1 cellular context compared by ENCODE assay signal in genomic region chr2:191013876-191014652, GRCh38.
TF ChIP-seq lines count a peak whose summit lies in the region.

STAT1 (minus strand) TSS chr2:191014171; CDS start chr2:191010003, 4,168 bp downstream.

TF ChIP-seq in HepG2, 621 proteins besides CTCF, POLR2A, EP300 and RAD21 (continued from another document and continues in another):
- TF ChIP-seq, protein P1, sequence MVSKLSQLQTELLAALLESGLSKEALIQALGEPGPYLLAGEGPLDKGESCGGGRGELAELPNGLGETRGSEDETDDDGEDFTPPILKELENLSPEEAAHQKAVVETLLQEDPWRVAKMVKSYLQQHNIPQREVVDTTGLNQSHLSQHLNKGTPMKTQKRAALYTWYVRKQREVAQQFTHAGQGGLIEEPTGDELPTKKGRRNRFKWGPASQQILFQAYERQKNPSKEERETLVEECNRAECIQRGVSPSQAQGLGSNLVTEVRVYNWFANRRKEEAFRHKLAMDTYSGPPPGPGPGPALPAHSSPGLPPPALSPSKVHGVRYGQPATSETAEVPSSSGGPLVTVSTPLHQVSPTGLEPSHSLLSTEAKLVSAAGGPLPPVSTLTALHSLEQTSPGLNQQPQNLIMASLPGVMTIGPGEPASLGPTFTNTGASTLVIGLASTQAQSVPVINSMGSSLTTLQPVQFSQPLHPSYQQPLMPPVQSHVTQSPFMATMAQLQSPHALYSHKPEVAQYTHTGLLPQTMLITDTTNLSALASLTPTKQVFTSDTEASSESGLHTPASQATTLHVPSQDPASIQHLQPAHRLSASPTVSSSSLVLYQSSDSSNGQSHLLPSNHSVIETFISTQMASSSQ (IDR thresholded peaks at IDR 0.05; ENCODE audit: low read depth) = no peak
- TF ChIP-seq, protein P1 (CRISPR knock-in tag; IDR thresholded peaks at IDR 0.05; ENCODE audit: borderline replicate concordance) = peak; percentile 86; the same call in 1 of the 2 replicates
- TF ChIP-seq FOXA1 (IDR thresholded peaks at IDR 0.05) = no peak
- TF ChIP-seq FOXA1 (CRISPR knock-in tag; IDR thresholded peaks at IDR 0.05) = peak; percentile 90
- TF ChIP-seq STAT5B (CRISPR knock-in tag; IDR thresholded peaks at IDR 0.05) = no peak
- no peak for TF ChIP-seq E2F2 (CRISPR knock-in tag; IDR thresholded peaks at IDR 0.05; ENCODE audit: borderline replicate concordance)
- TF ChIP-seq MAFK (conservative IDR thresholded peaks at IDR 0.05 in 1 of 2, IDR thresholded peaks at IDR 0.05 in 1 of 2; ENCODE audit: low read length in 2 of 2) = no peak
- TF ChIP-seq KLF12 (CRISPR knock-in tag; IDR thresholded peaks at IDR 0.05; ENCODE audit: borderline replicate concordance) = peak; percentile 55; the same call in 1 of the 2 replicates
- TF ChIP-seq NR2F2 (IDR thresholded peaks at IDR 0.05; ENCODE audit: borderline replicate concordance, low read depth) = peak; percentile 10; the same call in 1 of the 2 replicates
- no peak for TF ChIP-seq MBNL3 (CRISPR knock-in tag; conservative IDR thresholded peaks at IDR 0.05)
- no peak for TF ChIP-seq ZNF879 (CRISPR knock-in tag; IDR thresholded peaks at IDR 0.05)
- no peak for TF ChIP-seq SOX6 (IDR thresholded peaks at IDR 0.05)
- TF ChIP-seq SOX6 (CRISPR knock-in tag; IDR thresholded peaks at IDR 0.05) = peak; percentile 90
- peak; percentile 76; the same call in 1 of the 2 replicates for TF ChIP-seq ZNF552 (CRISPR knock-in tag; IDR thresholded peaks at IDR 0.05; ENCODE audit: borderline replicate concordance)
- TF ChIP-seq GTF2F1 (IDR thresholded peaks at IDR 0.05; ENCODE audit: low read length) = peak; percentile 54; the same call in 1 of the 2 replicates
- peak; percentile 93 for TF ChIP-seq KDM5A (IDR thresholded peaks at IDR 0.05; ENCODE audit: borderline replicate concordance, low read length)
- peak; percentile 59; the same call in 1 of the 2 replicates for TF ChIP-seq ZNF460 (CRISPR knock-in tag; IDR thresholded peaks at IDR 0.05; ENCODE audit: borderline replicate concordance)
- no peak for TF ChIP-seq ZNF24 (IDR thresholded peaks at IDR 0.05)
- peak in 1 of 2 experiments; percentile 89; a peak in 2 of 4 replicates for TF ChIP-seq ATF4 (CRISPR knock-in tag; IDR thresholded peaks at IDR 0.05)
- TF ChIP-seq, protein P2, sequence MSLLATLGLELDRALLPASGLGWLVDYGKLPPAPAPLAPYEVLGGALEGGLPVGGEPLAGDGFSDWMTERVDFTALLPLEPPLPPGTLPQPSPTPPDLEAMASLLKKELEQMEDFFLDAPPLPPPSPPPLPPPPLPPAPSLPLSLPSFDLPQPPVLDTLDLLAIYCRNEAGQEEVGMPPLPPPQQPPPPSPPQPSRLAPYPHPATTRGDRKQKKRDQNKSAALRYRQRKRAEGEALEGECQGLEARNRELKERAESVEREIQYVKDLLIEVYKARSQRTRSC (CRISPR knock-in tag; IDR thresholded peaks at IDR 0.05; ENCODE audit: low read depth) = no peak
- TF ChIP-seq TBX3 (IDR thresholded peaks at IDR 0.05; ENCODE audit: borderline replicate concordance) = peak; percentile 11; the same call in 1 of the 2 replicates
- TF ChIP-seq, protein P3, sequence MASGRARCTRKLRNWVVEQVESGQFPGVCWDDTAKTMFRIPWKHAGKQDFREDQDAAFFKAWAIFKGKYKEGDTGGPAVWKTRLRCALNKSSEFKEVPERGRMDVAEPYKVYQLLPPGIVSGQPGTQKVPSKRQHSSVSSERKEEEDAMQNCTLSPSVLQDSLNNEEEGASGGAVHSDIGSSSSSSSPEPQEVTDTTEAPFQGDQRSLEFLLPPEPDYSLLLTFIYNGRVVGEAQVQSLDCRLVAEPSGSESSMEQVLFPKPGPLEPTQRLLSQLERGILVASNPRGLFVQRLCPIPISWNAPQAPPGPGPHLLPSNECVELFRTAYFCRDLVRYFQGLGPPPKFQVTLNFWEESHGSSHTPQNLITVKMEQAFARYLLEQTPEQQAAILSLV (CRISPR knock-in tag; IDR thresholded peaks at IDR 0.05; ENCODE audit: borderline replicate concordance) = peak; percentile 98
- TF ChIP-seq TEF (CRISPR knock-in tag; IDR thresholded peaks at IDR 0.05) = no peak
- no peak for TF ChIP-seq ZNF484 (CRISPR knock-in tag; IDR thresholded peaks at IDR 0.05; ENCODE audit: borderline replicate concordance, low read depth)
- TF ChIP-seq ZBTB38 (CRISPR knock-in tag; IDR thresholded peaks at IDR 0.05) = peak; percentile 58
- TF ChIP-seq JDP2 (CRISPR knock-in tag; IDR thresholded peaks at IDR 0.05; ENCODE audit: borderline replicate concordance) = peak; percentile 84; the same call in 1 of the 2 replicates
- peak; percentile 92; the same call in 1 of the 2 replicates for TF ChIP-seq PAWR (CRISPR knock-in tag; IDR thresholded peaks at IDR 0.05; ENCODE audit: borderline replicate concordance)
- TF ChIP-seq MTA3 (CRISPR knock-in tag; IDR thresholded peaks at IDR 0.05) = no peak
- TF ChIP-seq KLF9 (CRISPR knock-in tag; IDR thresholded peaks at IDR 0.05; ENCODE audit: low read depth) = peak; percentile 99; the same call in 1 of the 2 replicates
- TF ChIP-seq, protein P4, sequence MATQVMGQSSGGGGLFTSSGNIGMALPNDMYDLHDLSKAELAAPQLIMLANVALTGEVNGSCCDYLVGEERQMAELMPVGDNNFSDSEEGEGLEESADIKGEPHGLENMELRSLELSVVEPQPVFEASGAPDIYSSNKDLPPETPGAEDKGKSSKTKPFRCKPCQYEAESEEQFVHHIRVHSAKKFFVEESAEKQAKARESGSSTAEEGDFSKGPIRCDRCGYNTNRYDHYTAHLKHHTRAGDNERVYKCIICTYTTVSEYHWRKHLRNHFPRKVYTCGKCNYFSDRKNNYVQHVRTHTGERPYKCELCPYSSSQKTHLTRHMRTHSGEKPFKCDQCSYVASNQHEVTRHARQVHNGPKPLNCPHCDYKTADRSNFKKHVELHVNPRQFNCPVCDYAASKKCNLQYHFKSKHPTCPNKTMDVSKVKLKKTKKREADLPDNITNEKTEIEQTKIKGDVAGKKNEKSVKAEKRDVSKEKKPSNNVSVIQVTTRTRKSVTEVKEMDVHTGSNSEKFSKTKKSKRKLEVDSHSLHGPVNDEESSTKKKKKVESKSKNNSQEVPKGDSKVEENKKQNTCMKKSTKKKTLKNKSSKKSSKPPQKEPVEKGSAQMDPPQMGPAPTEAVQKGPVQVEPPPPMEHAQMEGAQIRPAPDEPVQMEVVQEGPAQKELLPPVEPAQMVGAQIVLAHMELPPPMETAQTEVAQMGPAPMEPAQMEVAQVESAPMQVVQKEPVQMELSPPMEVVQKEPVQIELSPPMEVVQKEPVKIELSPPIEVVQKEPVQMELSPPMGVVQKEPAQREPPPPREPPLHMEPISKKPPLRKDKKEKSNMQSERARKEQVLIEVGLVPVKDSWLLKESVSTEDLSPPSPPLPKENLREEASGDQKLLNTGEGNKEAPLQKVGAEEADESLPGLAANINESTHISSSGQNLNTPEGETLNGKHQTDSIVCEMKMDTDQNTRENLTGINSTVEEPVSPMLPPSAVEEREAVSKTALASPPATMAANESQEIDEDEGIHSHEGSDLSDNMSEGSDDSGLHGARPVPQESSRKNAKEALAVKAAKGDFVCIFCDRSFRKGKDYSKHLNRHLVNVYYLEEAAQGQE (IDR thresholded peaks at IDR 0.05; ENCODE audit: borderline replicate concordance in 1 of 2, low read depth in 1 of 2, low read length in 2 of 2) = peak in 1 of 2 experiments; percentile 74; a peak in 1 of 4 replicates
- TF ChIP-seq NFATC3 (CRISPR knock-in tag; IDR thresholded peaks at IDR 0.05) = no peak; the same call in 1 of the 2 replicates
- peak; percentile 91 for TF ChIP-seq TBL1XR1 (IDR thresholded peaks at IDR 0.05; ENCODE audit: borderline replicate concordance, low read length, partially characterized antibody)
- peak; percentile 69; the same call in 1 of the 2 replicates for TF ChIP-seq ZNF3 (CRISPR knock-in tag; IDR thresholded peaks at IDR 0.05)
- TF ChIP-seq ZNF513 (CRISPR knock-in tag; conservative IDR thresholded peaks at IDR 0.05) = peak; percentile 55; the same call in 1 of the 2 replicates
- peak; percentile 88 for TF ChIP-seq ZNF547 (CRISPR knock-in tag; IDR thresholded peaks at IDR 0.05)
- TF ChIP-seq, protein P5, sequence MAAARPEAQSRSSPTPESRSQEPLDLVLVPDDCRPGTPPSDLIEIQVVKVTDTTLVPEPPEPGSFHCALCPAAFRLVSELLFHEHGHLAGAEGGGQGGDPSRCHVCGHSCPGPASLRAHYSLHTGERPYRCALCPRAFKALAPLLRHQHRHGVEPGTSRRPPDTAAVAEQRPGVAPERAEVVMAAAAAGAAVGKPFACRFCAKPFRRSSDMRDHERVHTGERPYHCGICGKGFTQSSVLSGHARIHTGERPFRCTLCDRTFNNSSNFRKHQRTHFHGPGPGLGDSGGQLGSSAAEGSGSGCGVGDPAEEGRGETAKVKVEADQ (CRISPR knock-in tag; IDR thresholded peaks at IDR 0.05; ENCODE audit: borderline replicate concordance) = peak; percentile 96
- TF ChIP-seq NR2F1 (CRISPR knock-in tag; IDR thresholded peaks at IDR 0.05) = 0 out of 4 replicates have a peak, but pooled peaks of 1 of the 2 experiments have one; percentile 10
- TF ChIP-seq ZNF331 (CRISPR knock-in tag; IDR thresholded peaks at IDR 0.05) = peak; percentile 90
- no peak for TF ChIP-seq TAF15 (IDR thresholded peaks at IDR 0.05; ENCODE audit: low read depth, low read length, poor library complexity, severe bottlenecking)
- TF ChIP-seq, protein P6, sequence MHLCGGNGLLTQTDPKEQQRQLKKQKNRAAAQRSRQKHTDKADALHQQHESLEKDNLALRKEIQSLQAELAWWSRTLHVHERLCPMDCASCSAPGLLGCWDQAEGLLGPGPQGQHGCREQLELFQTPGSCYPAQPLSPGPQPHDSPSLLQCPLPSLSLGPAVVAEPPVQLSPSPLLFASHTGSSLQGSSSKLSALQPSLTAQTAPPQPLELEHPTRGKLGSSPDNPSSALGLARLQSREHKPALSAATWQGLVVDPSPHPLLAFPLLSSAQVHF (CRISPR knock-in tag; IDR thresholded peaks at IDR 0.05) = no peak; the same call in 1 of the 2 replicates
- no peak for TF ChIP-seq SOX13 (IDR thresholded peaks at IDR 0.05)
- TF ChIP-seq SOX13 (CRISPR knock-in tag; conservative IDR thresholded peaks at IDR 0.05 in 1 of 2, IDR thresholded peaks at IDR 0.05 in 1 of 2) = peak in 1 of 2 experiments; percentile 80; a peak in 2 of 4 replicates
- TF ChIP-seq ERF (CRISPR knock-in tag; IDR thresholded peaks at IDR 0.05) = peak; percentile 100
- TF ChIP-seq HOMEZ (CRISPR knock-in tag; IDR thresholded peaks at IDR 0.05; ENCODE audit: low read depth) = peak; percentile 97
- peak; percentile 85 for TF ChIP-seq ZNF589 (CRISPR knock-in tag; conservative IDR thresholded peaks at IDR 0.05)
- peak; percentile 69; the same call in 1 of the 2 replicates for TF ChIP-seq ZSCAN25 (CRISPR knock-in tag; IDR thresholded peaks at IDR 0.05)
- TF ChIP-seq ZBTB8A (CRISPR knock-in tag; IDR thresholded peaks at IDR 0.05; ENCODE audit: borderline replicate concordance, low read depth) = peak; percentile 85; the same call in 1 of the 2 replicates
- TF ChIP-seq ZFYVE20 (CRISPR knock-in tag; IDR thresholded peaks at IDR 0.05; ENCODE audit: borderline replicate concordance, low read depth) = peak; percentile 95; the same call in 1 of the 2 replicates
